ENCODE assay signal across 30 cellular contexts in the genomic region with DNA sequence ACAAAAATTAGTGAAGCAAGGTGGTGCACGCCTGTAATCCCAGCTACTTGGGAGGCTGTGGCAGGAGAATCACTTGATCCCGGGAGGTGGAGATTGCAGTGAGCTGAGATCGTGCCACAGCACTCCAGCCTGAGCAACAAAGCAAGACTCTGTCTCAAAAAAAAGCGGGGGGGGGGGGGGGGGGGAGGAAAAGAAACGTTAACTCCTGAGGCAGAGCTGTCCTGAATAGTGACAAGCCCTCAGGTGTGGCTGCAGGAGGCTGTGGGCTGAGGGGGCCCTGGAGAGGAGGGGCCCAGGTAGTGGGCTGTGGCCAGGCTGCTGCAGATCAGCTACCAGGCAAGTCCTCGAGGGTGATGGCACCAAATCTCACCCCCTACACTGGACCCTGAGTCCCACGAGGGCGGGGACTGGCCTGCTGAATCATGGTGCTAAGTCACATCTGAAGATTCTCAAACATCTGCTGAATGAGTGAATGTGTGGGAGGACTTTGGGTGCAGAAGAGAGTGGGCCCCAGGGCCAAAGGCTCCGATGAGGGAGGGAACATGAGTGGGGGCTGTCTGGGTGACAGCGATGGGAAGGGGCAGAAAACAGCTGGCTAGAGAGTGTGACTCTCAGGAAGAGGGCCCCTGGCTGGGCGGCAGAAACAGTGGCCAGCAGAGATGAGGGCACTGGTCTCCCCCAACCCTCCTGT. TPM values are rescaled to one million over a fixed set of nuclear protein-coding genes. Genes with fewer than 3 reads are reported as not detected.
A peak's percentile ranks its signal among the peaks of the same experiment; 100 is the strongest.
DNase-seq lines count a peak whose midpoint lies in the region; ATAC-seq, FAIRE-seq and TF ChIP-seq lines count a peak whose summit lies in the region.
"Had no signal": no experiment of that assay in that cellular context is flagged by ENCODE, and none has a peak within 500 bp of the region (broad histone marks: within the 10 kb centered on the region; RNA-seq: fewer than 3 reads in every experiment).

No MANE protein-coding gene starts in this region.

- H3K27me3 ChIP-seq in MG63: no peaks in the 10 kb centered on the region
- H3K27me3 ChIP-seq in bronchial epithelial cell (ENCODE audit: control insufficient read depth, insufficient read depth, low read length): no peaks in the 10 kb centered on the region
- H3K27me3 ChIP-seq in skeletal muscle satellite cell (ENCODE audit: control insufficient read depth, insufficient read depth, low read length): peaks cover 14% of the 10 kb centered on the region
- H3K27me3 ChIP-seq in sigmoid colon: no peaks in the 10 kb centered on the region
- H3K27me3 ChIP-seq: heart left ventricle, neutrophil, Peyer's patch had no signal

- H3K4me3 Mint-ChIP-seq in activated CD4-positive, alpha-beta T cell treated with anti-CD3 and anti-CD28 coated beads, Interleukin-2, amount 10 ng/mL, durations not matched to agents 24 days and 14 days: no peak overlapping the region
- H3K4me3 Mint-ChIP-seq: activated CD4-positive, alpha-beta T cell treated with anti-CD3 and anti-CD28 coated beads for 36 hours; activated naive CD4-positive, alpha-beta T cell treated with anti-CD3 and anti-CD28 coated beads, Interleukin-2, amount 10 ng/mL, durations not matched to agents 7 days and 5 days; dendritic cell treated with granulocyte-macrophage colony-stimulating factor and Interleukin-4, amounts not matched to agents 40 ng/mL and 50 ng/mL, for 4 days had no signal

- TF ChIP-seq CTCF in bronchial epithelial cell (IDR thresholded peaks at IDR 0.05; ENCODE audit: insufficient read depth, low read length, severe bottlenecking) (no peak), sigmoid colon (IDR thresholded peaks at IDR 0.05) (no peak)

- WGBS in sigmoid colon, 2 donors: 63 to 78% methylated on average over 11 of the region's 11 CpGs

- H3K36me3 ChIP-seq in MG63 (no peaks in the 10 kb centered on the region), bronchial epithelial cell (ENCODE audit: control insufficient read depth, insufficient read depth, low read length) (no peaks in the 10 kb centered on the region), skeletal muscle satellite cell (ENCODE audit: insufficient read depth, low read length) (no peaks in the 10 kb centered on the region), sigmoid colon (peaks cover 0 to 35% (median 4%) of the 10 kb centered on the region in 4 donors)
- H3K36me3 ChIP-seq: heart left ventricle, neutrophil, Peyer's patch, prostate gland had no signal

- H3K4me2 ChIP-seq in skeletal muscle satellite cell (ENCODE audit: low read length): peak overlapping the region; percentile 54

- H3K4me3 ChIP-seq in MG63: no peak overlapping the region
- no peak overlapping the region for H3K4me3 ChIP-seq in bronchial epithelial cell (ENCODE audit: low read depth, low read length)
- no peak overlapping the region for H3K4me3 ChIP-seq in skeletal muscle satellite cell (ENCODE audit: low read length)
- no peak overlapping the region for H3K4me3 ChIP-seq in sigmoid colon
- H3K4me3 ChIP-seq: heart left ventricle, Peyer's patch, prostate gland had no signal

- TF ChIP-seq POLR2A in sigmoid colon (IDR thresholded peaks at IDR 0.05): no peak

- intact Hi-C loops in sigmoid colon (cut with DNase I): no loop called here
- intact Hi-C loops in activated CD4-positive, alpha-beta T cell treated with anti-CD3 and anti-CD28 coated beads, Interleukin-2, amount 10 ng/mL, durations not matched to agents 24 days and 14 days (cut with micrococcal nuclease): no loop called here

- H3K9ac ChIP-seq in skeletal muscle satellite cell (ENCODE audit: low read depth, low read length): no peak overlapping the region

- no peak for ATAC-seq in HG03139 (IDR thresholded peaks at IDR 0.05; ENCODE audit: unreplicated experiment)
- ATAC-seq: activated CD4-positive, alpha-beta T cell treated with anti-CD3 and anti-CD28 coated beads for 36 hours; heart left ventricle; HepG2; left colon had no signal

- no peak overlapping the region for H3K27ac ChIP-seq in sigmoid colon
- H3K27ac ChIP-seq: heart left ventricle, HL-60, neutrophil, Peyer's patch, prostate gland had no signal

- no peak for TF ChIP-seq EP300 in sigmoid colon (IDR thresholded peaks at IDR 0.05)

- FAIRE-seq in bronchial epithelial cell (lab: Jason Lieb, UNC): no peak
- FAIRE-seq: HepG2, TTC549 had no signal

- DNase-seq in ELR (ENCODE audit: low read depth): peak; percentile 56
- peak; percentile 49 for DNase-seq in MG63
- peak; percentile 19 for DNase-seq in bronchial epithelial cell (ENCODE audit: low read depth)
- DNase-seq in sigmoid colon: no peak
- DNase-seq in iPS-NIHi11 (ENCODE audit: low spot score): no peak
- no peak for DNase-seq in activated CD4-positive, alpha-beta T cell treated with anti-CD3 and anti-CD28 coated beads, Interleukin-2, amount 10 ng/mL, durations not matched to agents 24 days and 14 days
- DNase-seq: activated CD4-positive, alpha-beta T cell treated with anti-CD3 and anti-CD28 coated beads for 36 hours; activated naive CD4-positive, alpha-beta T cell treated with anti-CD3 and anti-CD28 coated beads, Interleukin-2, amount 10 ng/mL, durations not matched to agents 7 days and 5 days; AML-193; DMS153; left colon; NCI-H1105 treated with DMSO at 0.1 percent for 48 hours; NCI-H2081 treated with DMSO at 0.1 percent for 48 hours; NCI-H524; NK-92 treated with Interleukin-12 subunit alpha and Interleukin-12 subunit beta, amount 100 ng/mL, for 24 hours; Peyer's patch; stimulated activated CD8-positive, alpha-beta memory T cell treated with anti-CD3 and anti-CD28 coated beads, Interleukin-4, amount 100 ng/mL, for 48 hours; T-helper 1 cell; trophoblast cell had no signal

- peaks cover 5% of the 10 kb centered on the region for H3K4me1 Mint-ChIP-seq in activated CD4-positive, alpha-beta T cell treated with anti-CD3 and anti-CD28 coated beads, Interleukin-2, amount 10 ng/mL, durations not matched to agents 24 days and 14 days
- H3K4me1 Mint-ChIP-seq: activated CD4-positive, alpha-beta T cell treated with anti-CD3 and anti-CD28 coated beads for 36 hours; activated naive CD4-positive, alpha-beta T cell treated with anti-CD3 and anti-CD28 coated beads, Interleukin-2, amount 10 ng/mL, durations not matched to agents 7 days and 5 days had no signal

- no peaks in the 10 kb centered on the region for H3K9me3 Mint-ChIP-seq in activated CD4-positive, alpha-beta T cell treated with anti-CD3 and anti-CD28 coated beads, Interleukin-2, amount 10 ng/mL, durations not matched to agents 24 days and 14 days
- H3K9me3 Mint-ChIP-seq: activated naive CD4-positive, alpha-beta T cell treated with anti-CD3 and anti-CD28 coated beads, Interleukin-2, amount 10 ng/mL, durations not matched to agents 7 days and 5 days; dendritic cell treated with granulocyte-macrophage colony-stimulating factor and Interleukin-4, amounts not matched to agents 40 ng/mL and 50 ng/mL, for 4 days had no signal

- no peaks in the 10 kb centered on the region for H3K36me3 Mint-ChIP-seq in activated CD4-positive, alpha-beta T cell treated with anti-CD3 and anti-CD28 coated beads, Interleukin-2, amount 10 ng/mL, durations not matched to agents 24 days and 14 days (ENCODE audit: low read depth)
- H3K36me3 Mint-ChIP-seq: activated naive CD4-positive, alpha-beta T cell treated with anti-CD3 and anti-CD28 coated beads, Interleukin-2, amount 10 ng/mL, durations not matched to agents 7 days and 5 days had no signal

- peaks cover 3% of the 10 kb centered on the region for H3K27me3 Mint-ChIP-seq in activated CD4-positive, alpha-beta T cell treated with anti-CD3 and anti-CD28 coated beads, Interleukin-2, amount 10 ng/mL, durations not matched to agents 24 days and 14 days
- H3K27me3 Mint-ChIP-seq: activated CD4-positive, alpha-beta T cell treated with anti-CD3 and anti-CD28 coated beads for 36 hours; dendritic cell treated with granulocyte-macrophage colony-stimulating factor and Interleukin-4, amounts not matched to agents 40 ng/mL and 50 ng/mL, for 4 days had no signal

- no peaks in the 10 kb centered on the region for H3K9me3 ChIP-seq in MG63
- no peaks in the 10 kb centered on the region for H3K9me3 ChIP-seq in skeletal muscle satellite cell (replicated peaks; ENCODE audit: low read length)
- H3K9me3 ChIP-seq in sigmoid colon: no peaks in the 10 kb centered on the region
- H3K9me3 ChIP-seq: heart left ventricle, neutrophil, Peyer's patch, prostate gland had no signal

- H3K4me1 ChIP-seq in skeletal muscle satellite cell (ENCODE audit: control insufficient read depth, insufficient read depth, low read length): peaks cover 10% of the 10 kb centered on the region
- peaks cover 0 to 16% (median 6%) of the 10 kb centered on the region in 4 donors for H3K4me1 ChIP-seq in sigmoid colon
- H3K4me1 ChIP-seq: Peyer's patch, prostate gland had no signal

- H3K27ac Mint-ChIP-seq in activated CD4-positive, alpha-beta T cell treated with anti-CD3 and anti-CD28 coated beads, Interleukin-2, amount 10 ng/mL, durations not matched to agents 24 days and 14 days: no peak overlapping the region
- H3K27ac Mint-ChIP-seq: activated CD4-positive, alpha-beta T cell treated with anti-CD3 and anti-CD28 coated beads for 36 hours; activated naive CD4-positive, alpha-beta T cell treated with anti-CD3 and anti-CD28 coated beads, Interleukin-2, amount 10 ng/mL, durations not matched to agents 7 days and 5 days; dendritic cell treated with granulocyte-macrophage colony-stimulating factor and Interleukin-4, amounts not matched to agents 40 ng/mL and 50 ng/mL, for 4 days had no signal

RNA-seq across cellular contexts. Expression of a gene that starts 24.6 kb away (rescaled TPM):
- not detected in 2 replicates for total RNA-seq in MG63 (2014; rRNA removed; shearing (Covaris generic); ENCODE audit: low replicate concordance)
- total RNA-seq in bronchial epithelial cell: 0.13 TPM in 1 of 2 replicates, not detected in the other
- total RNA-seq in skeletal muscle satellite cell (2012; rRNA removed): 0.51 TPM in 1 of 2 replicates, not detected in the other
- total RNA-seq in sigmoid colon: 1 to 10 TPM; 1.6 to 4.3 (median 3.3) TPM
- polyA plus RNA-seq in sigmoid colon: 1 to 10 TPM in 1 of 3 donors, under 1 TPM in 1, not detected in 1; 0.46 to 3.2 TPM
- total RNA-seq in activated CD4-positive, alpha-beta T cell treated with anti-CD3 and anti-CD28 coated beads, Interleukin-2, amount 10 ng/mL, durations not matched to agents 24 days and 14 days: 0.68 and 1.2 TPM in 2 replicates
- total RNA-seq: skeletal muscle tissue had no signal

RNA-seq across cellular contexts. Expression of a gene that starts 51.4 kb away (rescaled TPM):
- total RNA-seq in MG63 (2014; rRNA removed; shearing (Covaris generic); ENCODE audit: low replicate concordance): not detected in 2 replicates
- under 0.01 TPM in 2 replicates for total RNA-seq in bronchial epithelial cell
- total RNA-seq in skeletal muscle satellite cell (2012; rRNA removed): under 0.01 TPM in 2 replicates
- 10 to 100 TPM in 3 of 4 donors, 1 to 10 TPM in 1; 8.4 to 23.3 (median 13.3) TPM for total RNA-seq in sigmoid colon
- 1 to 10 TPM in 1 of 3 donors, under 1 TPM in 1, not detected in 1; under 0.01 to 2.7 TPM for polyA plus RNA-seq in sigmoid colon
- 3.9 and 4.9 TPM in 2 replicates for total RNA-seq in activated CD4-positive, alpha-beta T cell treated with anti-CD3 and anti-CD28 coated beads, Interleukin-2, amount 10 ng/mL, durations not matched to agents 24 days and 14 days
- total RNA-seq: HepG2, SK-MEL-5 had no signal
- polyA plus RNA-seq: HepG2 had no signal

RNA-seq across cellular contexts. Expression of a gene that starts 57.3 kb away (rescaled TPM):
- 18.8 and 20.4 TPM in 2 replicates for total RNA-seq in MG63 (2014; rRNA removed; shearing (Covaris generic); ENCODE audit: low replicate concordance)
- total RNA-seq in bronchial epithelial cell: 7.1 and 7.4 TPM in 2 replicates
- total RNA-seq in skeletal muscle satellite cell (2012; rRNA removed): 16.7 and 19.9 TPM in 2 replicates
- total RNA-seq in sigmoid colon: 10 to 100 TPM; 12.5 to 14.6 (median 13.1) TPM
- 1 to 10 TPM; 3.0 to 9.3 (median 5.5) TPM for polyA plus RNA-seq in sigmoid colon
- total RNA-seq in activated CD4-positive, alpha-beta T cell treated with anti-CD3 and anti-CD28 coated beads, Interleukin-2, amount 10 ng/mL, durations not matched to agents 24 days and 14 days: 16.7 and 18.5 TPM in 2 replicates

RNA-seq across cellular contexts. Expression of a gene that starts 59.5 kb away (rescaled TPM):
- 220 and 231 TPM in 2 replicates for total RNA-seq in MG63 (2014; rRNA removed; shearing (Covaris generic); ENCODE audit: low replicate concordance)
- total RNA-seq in bronchial epithelial cell (96.6 and 98.4 TPM in 2 replicates), sigmoid colon (100 to 1,000 TPM; 128 to 255 (median 180) TPM)
- 130 and 191 TPM in 2 replicates for total RNA-seq in skeletal muscle satellite cell (2012; rRNA removed)
- 100 to 1,000 TPM; 139 to 236 (median 170) TPM for polyA plus RNA-seq in sigmoid colon
- total RNA-seq in activated CD4-positive, alpha-beta T cell treated with anti-CD3 and anti-CD28 coated beads, Interleukin-2, amount 10 ng/mL, durations not matched to agents 24 days and 14 days: 37.2 and 41.5 TPM in 2 replicates

Comparison
In these comparisons a context has a peak if more than half of its experiments do, and no peak if none do; other contexts are left out.
1. DNase-seq: peak in ELR (single experiment), MG63 (single experiment) and bronchial epithelial cell (single experiment); none in sigmoid colon (single experiment), iPS-NIHi11 (single experiment) and activated CD4-positive, alpha-beta T cell treated with anti-CD3 and anti-CD28 coated beads, Interleukin-2, amount 10 ng/mL, durations not matched to agents 24 days and 14 days (single experiment).